8 cellular contexts compared by ENCODE assay signal in genomic region chr4:38082424-38083374, GRCh38.
DNase-seq lines count a peak whose midpoint lies in the region; ATAC-seq and TF ChIP-seq lines count a peak whose summit lies in the region.

No MANE protein-coding gene starts in this region.

- WGBS in prostate gland = 74% methylated on average over 11 of the region's 11 CpGs

- H3K36me3 ChIP-seq in prostate gland (no peaks in the 10 kb centered on the region), BE2C (no peaks in the 10 kb centered on the region)

- TF ChIP-seq CTCF in prostate gland (IDR thresholded peaks at IDR 0.05) (no peak), BE2C (IDR thresholded peaks at IDR 0.05; ENCODE audit: low read depth, low read length) (no peak)

- intact Hi-C loops in Right ventricle myocardium superior (cut with DNase I) = no loop called here
- intact Hi-C loops in prostate gland (cut with DNase I) = no loop called here

- H3K27me3 ChIP-seq in prostate gland (replicated peaks; ENCODE audit: insufficient read depth) (no peaks in the 10 kb centered on the region), BE2C (no peaks in the 10 kb centered on the region)

- peak overlapping the region; percentile 41 to 64 for H3K27ac ChIP-seq in prostate gland

- H3K4me3 ChIP-seq in prostate gland (no peak overlapping the region), BE2C (ENCODE audit: low read depth, low read length) (no peak overlapping the region)

- DNase-seq in Daoy (ENCODE audit: low read depth) (peak; percentile 54), UCSD-AML1 (lab: John Stamatoyannopoulos, UW; ENCODE audit: unreplicated experiment) (peak; percentile 35), Right ventricle myocardium superior (no peak), prostate gland (ENCODE audit: low spot score) (no peak), BE2C (no peak), NOMO-1 (lab: John Stamatoyannopoulos, UW; ENCODE audit: unreplicated experiment in 2 of 2) (no peak), SK-N-DZ (ENCODE audit: low spot score) (no peak)

- H3K9me3 ChIP-seq in prostate gland (no peaks in the 10 kb centered on the region), BE2C (no peaks in the 10 kb centered on the region)

- TF ChIP-seq POLR2A in prostate gland (IDR thresholded peaks at IDR 0.05) = no peak

- peak; percentile 37 for ATAC-seq in Right ventricle myocardium superior (ENCODE audit: poor library complexity)
- no peak for ATAC-seq in GM21576 (IDR thresholded peaks at IDR 0.05; ENCODE audit: unreplicated experiment)

- H3K4me1 ChIP-seq in prostate gland (replicated peaks) (peaks cover 8% of the 10 kb centered on the region), BE2C (peaks cover 13% of the 10 kb centered on the region)

Comparison
In these comparisons a context has a peak if more than half of its experiments do, and no peak if none do; other contexts are left out.
1. DNase-seq: peak in Daoy (single experiment) and UCSD-AML1 (single experiment); none in Right ventricle myocardium superior (single experiment), prostate gland (single experiment), BE2C (single experiment), NOMO-1 (0 of 2) and SK-N-DZ (single experiment).